Comparison of ENCODE assay signal across 9 cellular contexts in the genomic region with DNA sequence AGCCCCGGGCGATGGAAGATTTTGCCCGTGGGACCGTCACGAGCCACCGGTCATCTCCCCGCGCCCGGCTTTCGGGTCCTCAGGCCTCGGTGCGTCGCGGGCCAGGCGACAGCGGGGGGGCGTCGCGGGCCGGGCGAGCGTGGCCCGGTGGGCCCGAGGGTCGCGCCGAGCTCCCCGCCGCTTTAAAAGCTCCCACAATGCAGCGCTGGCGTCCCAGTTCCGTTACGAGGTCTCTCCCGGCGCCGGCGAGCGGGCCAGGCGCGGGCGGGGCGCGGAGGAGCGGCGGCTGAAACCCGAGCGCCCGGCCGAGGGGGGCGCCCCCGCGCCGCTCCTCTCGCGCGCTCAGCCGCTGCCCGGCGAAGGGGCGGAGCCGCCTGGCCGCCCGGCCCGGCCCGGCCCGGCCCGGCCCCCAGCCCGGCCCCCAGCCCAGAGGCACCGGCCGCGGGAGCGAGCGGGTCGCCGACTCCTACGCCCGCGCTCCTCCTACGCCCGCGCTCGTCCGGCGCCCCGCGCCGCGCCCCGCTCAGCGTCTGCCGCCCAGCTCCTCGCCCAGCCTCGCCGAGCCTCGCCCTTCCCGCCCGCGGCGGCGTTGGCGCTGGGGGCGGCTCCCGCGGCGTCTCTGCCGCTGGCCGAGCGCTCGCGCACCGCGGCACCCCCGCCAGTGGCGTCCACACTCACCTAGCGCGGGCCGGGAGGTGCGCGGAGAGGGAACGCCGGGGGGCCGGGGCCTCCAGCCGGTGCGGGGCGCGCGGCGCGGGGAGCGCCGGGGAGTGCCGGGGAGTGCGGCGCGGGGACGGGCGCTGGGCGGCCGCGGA. TPM values are rescaled to one million over a fixed set of nuclear protein-coding genes. Genes with fewer than 3 reads are reported as not detected.
DNase-seq lines count a peak whose midpoint lies in the region; ATAC-seq, FAIRE-seq and TF ChIP-seq lines count a peak whose summit lies in the region.
"Had no signal": no experiment of that assay in that cellular context is flagged by ENCODE, and none has a peak within 500 bp of the region (broad histone marks: within the 10 kb centered on the region; RNA-seq: fewer than 3 reads in every experiment).

A gene with protein sequence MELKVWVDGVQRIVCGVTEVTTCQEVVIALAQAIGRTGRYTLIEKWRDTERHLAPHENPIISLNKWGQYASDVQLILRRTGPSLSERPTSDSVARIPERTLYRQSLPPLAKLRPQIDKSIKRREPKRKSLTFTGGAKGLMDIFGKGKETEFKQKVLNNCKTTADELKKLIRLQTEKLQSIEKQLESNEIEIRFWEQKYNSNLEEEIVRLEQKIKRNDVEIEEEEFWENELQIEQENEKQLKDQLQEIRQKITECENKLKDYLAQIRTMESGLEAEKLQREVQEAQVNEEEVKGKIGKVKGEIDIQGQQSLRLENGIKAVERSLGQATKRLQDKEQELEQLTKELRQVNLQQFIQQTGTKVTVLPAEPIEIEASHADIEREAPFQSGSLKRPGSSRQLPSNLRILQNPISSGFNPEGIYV (plus strand): TSS at position 429 of the 815 bp plus-strand sequence. CDS start 96,662 bp downstream, outside the sequence.

- H3K9ac ChIP-seq in colonic mucosa (ENCODE audit: low read depth in 2 of 2, low read length in 2 of 2) (peak within 1 kb of the TSS; percentile 46 to 72), kidney (ENCODE audit: low read length in 2 of 2) (peak within 1 kb of the TSS; percentile 45 to 85)

- intact Hi-C loops in colonic mucosa (cut with DNase I) (loop anchor here (10.0 kb wide), 1 partner anchor 524 kb away; no protein-coding TSS in a partner anchor), kidney (cut with DNase I) (no loop called here)

- DNase-seq in NCI-H1417 (lab: John Stamatoyannopoulos, UW) (peak; percentile 79 to 83 (median 82)), NCI-H1417 treated with DMSO at 0.1 percent for 48 hours (lab: John Stamatoyannopoulos, UW) (no peak), HTR-8/SVneo (ENCODE audit: insufficient read length, low spot score) (peak; percentile 73), SK-MEL-5 (ENCODE audit: low read depth, low spot score) (peak; percentile 70), colonic mucosa (peak; percentile 49), kidney (peak; percentile 89), small intestine (peak; percentile 12)

- H3K36me3 ChIP-seq in colonic mucosa: no peaks in the 10 kb centered on the region
- peaks cover 0 to 6% of the 10 kb centered on the region in 2 donors for H3K36me3 ChIP-seq in kidney (ENCODE audit: control insufficient read depth in 1 of 2, insufficient read depth in 2 of 2, low read length in 2 of 2)
- no peaks in the 10 kb centered on the region for H3K36me3 ChIP-seq in small intestine (ENCODE audit: control insufficient read depth in 2 of 2, insufficient read depth in 2 of 2, low read length in 2 of 2)

- peak within 1 kb of the TSS; percentile 52 for H3K4me3 ChIP-seq in colonic mucosa
- peak within 1 kb of the TSS; percentile 78 for H3K4me3 ChIP-seq in kidney (ENCODE audit: low read length in 2 of 2)
- H3K4me3 ChIP-seq in small intestine (ENCODE audit: low read depth in 1 of 2, low read length in 2 of 2): peak within 1 kb of the TSS; percentile 70 to 74

- H3K27me3 ChIP-seq in colonic mucosa (peaks cover 16% of the 10 kb centered on the region), small intestine (ENCODE audit: control insufficient read depth in 2 of 2, insufficient read depth in 2 of 2, low read length in 2 of 2) (peaks cover 0 to 5% of the 10 kb centered on the region in 2 donors)

- ATAC-seq in GM21515 (IDR thresholded peaks at IDR 0.05; ENCODE audit: unreplicated experiment): peak; percentile 83

- in situ Hi-C loops in SK-MEL-5 (cut with HindIII; ENCODE audit: low pct_unique_long_range_greater_than_20kb, low sequenced_read_pairs): no loop called here

- WGBS in small intestine, 3 donors: 0 to 1% (median 1%) methylated on average over 63 to 140 of the region's 140 CpGs

- FAIRE-seq in HTR-8/SVneo (lab: Jason Lieb, UNC) (peak; percentile 74), kidney (lab: Jason Lieb, UNC) (no peak), small intestine (lab: Jason Lieb, UNC) (no peak)
- FAIRE-seq: G401.6 had no signal

- H3K4me1 ChIP-seq in colonic mucosa: no peaks in the 10 kb centered on the region
- peaks cover 0 to under 1% of the 10 kb centered on the region in 2 donors for H3K4me1 ChIP-seq in kidney (ENCODE audit: control insufficient read depth in 1 of 2, insufficient read depth in 1 of 2, low read depth in 1 of 2, low read length in 2 of 2)
- H3K4me1 ChIP-seq in small intestine (ENCODE audit: control insufficient read depth in 2 of 2, insufficient read depth in 1 of 2, low read depth in 1 of 2, low read length in 1 of 2): no peaks in the 10 kb centered on the region

- TF ChIP-seq CTCF in colonic mucosa (IDR thresholded peaks at IDR 0.05) (no peak), kidney (IDR thresholded peaks at IDR 0.05; ENCODE audit: borderline replicate concordance, extremely low read depth, insufficient read depth) (no peak)

- H3K9me3 ChIP-seq in colonic mucosa: no peaks in the 10 kb centered on the region
- H3K9me3 ChIP-seq in kidney (ENCODE audit: control insufficient read depth in 1 of 2, low read length in 2 of 2): no peaks in the 10 kb centered on the region
- H3K9me3 ChIP-seq in small intestine (ENCODE audit: control insufficient read depth, low read depth): no peaks in the 10 kb centered on the region

- H3K27ac ChIP-seq in colonic mucosa (peak within 1 kb of the TSS; percentile 77), kidney (ENCODE audit: low read depth in 2 of 2, low read length in 2 of 2) (peak within 1 kb of the TSS; percentile 93), small intestine (ENCODE audit: low read depth in 1 of 2, low read length in 1 of 2) (peak within 1 kb of the TSS in 1 of 2 donors; percentile 93)

RNA-seq across cellular contexts. Expression of the gene that starts here (rescaled TPM):
- total RNA-seq in SK-MEL-5 (2014; rRNA removed; shearing (Covaris generic)): 47.9 and 60.7 TPM in 2 replicates
- polyA plus RNA-seq in SK-MEL-5 (2015; cell fraction: cytosol; rRNA removed): 22.5 and 29.1 TPM in 2 replicates
- polyA plus RNA-seq in SK-MEL-5 (2015; cell fraction: nucleus; rRNA removed): 33.1 and 35.1 TPM in 2 replicates
- total RNA-seq in colonic mucosa (10 to 100 TPM in 1 of 2 donors, 1 to 10 TPM in 1; 3.2 to 14.2 TPM), kidney (52.8 TPM)
- polyA plus RNA-seq in kidney (ENCODE audit: insufficient read depth, low read depth, low replicate concordance) (12.0 TPM), small intestine (1 to 10 TPM in 2 of 3 donors, under 1 TPM in 1; 0.22 to 3.8 (median 1.4) TPM)
